15 cellular contexts compared by ENCODE assay signal in genomic region chr10:33067917-33068316, GRCh38.
A peak's percentile ranks its signal among the peaks of the same experiment; 100 is the strongest.
DNase-seq lines count a peak whose midpoint lies in the region; ATAC-seq, FAIRE-seq and TF ChIP-seq lines count a peak whose summit lies in the region.
"Had no signal": no experiment of that assay in that cellular context is flagged by ENCODE, and none has a peak within 500 bp of the region (broad histone marks: within the 10 kb centered on the region; RNA-seq: fewer than 3 reads in every experiment).

No MANE protein-coding gene starts in this region.

- 0 out of 3 replicates have a peak, but pooled peaks cover 2% of the 10 kb centered on the region for H3K9me3 ChIP-seq in A549
- H3K9me3 ChIP-seq in T-helper 17 cell (ENCODE audit: control insufficient read depth, low read length, poor library complexity, severe bottlenecking), result no peaks in the 10 kb centered on the region
- H3K9me3 ChIP-seq in PC-9 (ENCODE audit: insufficient read depth, low read depth), result no peaks in the 10 kb centered on the region
- H3K9me3 ChIP-seq in CD4-positive, alpha-beta T cell (ENCODE audit: control insufficient read depth, low read length), result no peaks in the 10 kb centered on the region
- H3K9me3 ChIP-seq: BLaER1, HAP-1 had no signal

- H3K4me3 ChIP-seq in A549, result no peak overlapping the region
- no peak overlapping the region for H3K4me3 ChIP-seq in PC-9
- H3K4me3 ChIP-seq: BLaER1, HAP-1 had no signal

- TF ChIP-seq CTCF in A549 (IDR thresholded peaks at IDR 0.05) (no peak), PC-9 (conservative IDR thresholded peaks at IDR 0.05) (no peak)
- TF ChIP-seq CTCF in CD4-positive, alpha-beta T cell (IDR thresholded peaks at IDR 0.05), result no peak

- H3K4me3 Mint-ChIP-seq in T-helper 17 cell, result no peak overlapping the region
- H3K4me3 Mint-ChIP-seq in CD4-positive, alpha-beta T cell, result no peak overlapping the region

- no peaks in the 10 kb centered on the region for H3K9me2 ChIP-seq in PC-9 (ENCODE audit: insufficient read depth)

- WGBS in A549 (ENCODE audit: missing lambda C conversion rate), result 84% methylated on average over 2 of the region's 2 CpGs

- peak; percentile 13 for FAIRE-seq in A549 (lab: Jason Lieb, UNC)
- FAIRE-seq: H1, HepG2, HTR-8/SVneo had no signal

- H3K27me3 ChIP-seq in PC-9 (ENCODE audit: insufficient read depth, low read depth), result no peaks in the 10 kb centered on the region
- H3K27me3 ChIP-seq in CD4-positive, alpha-beta T cell (ENCODE audit: control insufficient read depth, insufficient read depth, low read length), result no peaks in the 10 kb centered on the region
- H3K27me3 ChIP-seq: BLaER1 had no signal

- H3K36me3 Mint-ChIP-seq in T-helper 17 cell (ENCODE audit: low read depth), result peaks cover 5% of the 10 kb centered on the region
- H3K36me3 Mint-ChIP-seq in CD4-positive, alpha-beta T cell (ENCODE audit: low read depth), result no peaks in the 10 kb centered on the region

- H3F3A ChIP-seq in PC-9 (ENCODE audit: insufficient read depth, low read depth), result no peaks in the 10 kb centered on the region

- H3K4me2 ChIP-seq in A549 (peak overlapping the region; percentile 17), PC-9 (no peak overlapping the region)
- H3K4me2 ChIP-seq: BLaER1 had no signal

- CTCF ChIA-PET in A549 (lab: Yijun Ruan, JAX) (interaction anchor here (1.2 to 2.4 kb wide), 11 partner anchors 8 to 88 kb away, joined by 3 to 13 read pairs (median 9); no protein-coding TSS in a partner anchor), PC-9 (lab: Charles Lee) (interaction anchor here (0.5 kb wide), 1 partner anchor 630 kb away, joined by 3 read pairs; no protein-coding TSS in a partner anchor)
- CTCF ChIA-PET in CD4-positive, alpha-beta T cell (lab: Charles Lee), result no interaction called here

- POLR2A ChIA-PET in A549 (lab: Yijun Ruan, JAX), result interaction anchor here (1.7 to 2.3 kb wide), 2 partner anchors 58 to 87 kb away, joined by 8 to 23 read pairs; no protein-coding TSS in a partner anchor
- POLR2A ChIA-PET in PC-9 (lab: Charles Lee; ENCODE audit: unreplicated experiment), result no interaction called here
- POLR2A ChIA-PET in CD4-positive, alpha-beta T cell (lab: Charles Lee), result interaction anchor here (0.6 kb wide), 1 partner anchor 48 kb away, joined by 3 read pairs; no protein-coding TSS in a partner anchor

- BruUV-seq in PC-9 (replicated peaks; lab: Mats Ljungman, UMichigan), result no TSS peak

- TF ChIP-seq EP300 in A549 (IDR thresholded peaks at IDR 0.05), result no peak

- ATAC-seq in A549, result no peak
- no peak for ATAC-seq in T-helper 17 cell
- ATAC-seq in GM18861 (IDR thresholded peaks at IDR 0.05; ENCODE audit: unreplicated experiment), result no peak
- no peak for ATAC-seq in CD4-positive, alpha-beta T cell (ENCODE audit: poor library complexity)
- ATAC-seq: HepG2 had no signal

- H3K27me3 Mint-ChIP-seq in T-helper 17 cell, result no peaks in the 10 kb centered on the region
- H3K27me3 Mint-ChIP-seq in CD4-positive, alpha-beta T cell, result no peaks in the 10 kb centered on the region

- TF ChIP-seq RAD21 in A549 (conservative IDR thresholded peaks at IDR 0.05 in 1 of 2, IDR thresholded peaks at IDR 0.05 in 1 of 2), result no peak

- H3K79me2 ChIP-seq in PC-9 (ENCODE audit: low read depth), result no peaks in the 10 kb centered on the region

- H4K20me1 ChIP-seq in PC-9 (ENCODE audit: insufficient read depth), result no peaks in the 10 kb centered on the region
- H4K20me1 ChIP-seq: BLaER1 had no signal

- H3K27ac Mint-ChIP-seq in T-helper 17 cell, result peak overlapping the region; percentile 6
- no peak overlapping the region for H3K27ac Mint-ChIP-seq in CD4-positive, alpha-beta T cell

- H3K4me1 ChIP-seq in A549 (peaks cover 33% of the 10 kb centered on the region), PC-9 (replicated peaks; ENCODE audit: insufficient read depth) (peaks cover 5% of the 10 kb centered on the region; the same call in 1 of the 2 replicates)
- H3K4me1 ChIP-seq: BLaER1, HAP-1 had no signal

- peaks cover 2% of the 10 kb centered on the region for H3K9me3 Mint-ChIP-seq in CD4-positive, alpha-beta T cell

- no peaks in the 10 kb centered on the region for H3K36me3 ChIP-seq in PC-9 (ENCODE audit: low read depth)
- H3K36me3 ChIP-seq: BLaER1, HAP-1 had no signal

- H3K27ac ChIP-seq in A549, result peak overlapping the region; percentile 69 to 84
- H3K27ac ChIP-seq in PC-9, result no peak overlapping the region
- no peak overlapping the region for H3K27ac ChIP-seq in CD4-positive, alpha-beta T cell (ENCODE audit: low read depth, low read length)
- H3K27ac ChIP-seq: BLaER1 had no signal

- intact Hi-C loops in PC-9 (cut with micrococcal nuclease; ENCODE audit: unreplicated experiment), result no loop called here
- intact Hi-C loops in CD4-positive, alpha-beta T cell (cut with DNase I, micrococcal nuclease), result no loop called here

- no peak overlapping the region for H2AFZ ChIP-seq in PC-9

- no peak for DNase-seq in A549 (ENCODE audit: low read depth in 1 of 2, low spot score in 1 of 2)
- DNase-seq in Ammon's horn (ENCODE audit: low spot score), result peak; percentile 4
- no peak for DNase-seq in T-helper 17 cell
- DNase-seq in midbrain (lab: John Stamatoyannopoulos, UW), result peak; percentile 3
- DNase-seq in PC-9, result no peak
- DNase-seq in NCI-H748 (lab: John Stamatoyannopoulos, UW; ENCODE audit: unreplicated experiment), result no peak
- DNase-seq in CD4-positive, alpha-beta T cell, result no peak
- DNase-seq: Calu3, DMS 273 treated with DMSO at 0.1 percent for 48 hours had no signal

- no peak for TF ChIP-seq POLR2A in A549 (IDR thresholded peaks at IDR 0.05; ENCODE audit: low read length)

- H3K4me1 Mint-ChIP-seq in T-helper 17 cell, result peaks cover 10% of the 10 kb centered on the region
- peaks cover 12% of the 10 kb centered on the region for H3K4me1 Mint-ChIP-seq in CD4-positive, alpha-beta T cell (ENCODE audit: low read depth)

TF ChIP-seq in A549, 52 proteins besides CTCF, POLR2A, EP300 and RAD21 (continues in another document):
- no peak for TF ChIP-seq E2F6 (IDR thresholded peaks at IDR 0.05; ENCODE audit: borderline replicate concordance, low read depth)
- no peak for TF ChIP-seq CHD2 (IDR thresholded peaks at IDR 0.05; ENCODE audit: low read length, partially characterized antibody)
- TF ChIP-seq FOSL2 (IDR thresholded peaks at IDR 0.05), result no peak
- no peak for TF ChIP-seq FOSL2 (CRISPR knock-in tag; IDR thresholded peaks at IDR 0.05)
- TF ChIP-seq MAFK (IDR thresholded peaks at IDR 0.05; ENCODE audit: partially characterized antibody), result no peak
- TF ChIP-seq CBX8 (IDR thresholded peaks at IDR 0.05), result no peak
- TF ChIP-seq RARB (CRISPR knock-in tag; IDR thresholded peaks at IDR 0.05), result no peak
- TF ChIP-seq ZFP36 (IDR thresholded peaks at IDR 0.05; ENCODE audit: borderline replicate concordance, partially characterized antibody), result no peak
- TF ChIP-seq HOXA7 (CRISPR knock-in tag; IDR thresholded peaks at IDR 0.05), result no peak
- no peak for TF ChIP-seq HOXB5 (CRISPR knock-in tag; IDR thresholded peaks at IDR 0.05)
- TF ChIP-seq BHLHE40 (IDR thresholded peaks at IDR 0.05; ENCODE audit: low read depth, low read length), result no peak
- no peak for TF ChIP-seq MAX (IDR thresholded peaks at IDR 0.05)
- no peak for TF ChIP-seq CBX2 (IDR thresholded peaks at IDR 0.05; ENCODE audit: borderline replicate concordance, low read depth)
- TF ChIP-seq MYC (IDR thresholded peaks at IDR 0.05; ENCODE audit: borderline replicate concordance, low read length), result no peak
- TF ChIP-seq HMGXB4 (CRISPR knock-in tag; IDR thresholded peaks at IDR 0.05; ENCODE audit: borderline replicate concordance), result no peak
- TF ChIP-seq RCOR1 (IDR thresholded peaks at IDR 0.05; ENCODE audit: low read depth, low read length), result no peak
- no peak for TF ChIP-seq TP53 (CRISPR knock-in tag; IDR thresholded peaks at IDR 0.05)
- TF ChIP-seq FOSB (CRISPR knock-in tag; IDR thresholded peaks at IDR 0.05), result no peak
- TF ChIP-seq ATOH8 (CRISPR knock-in tag; IDR thresholded peaks at IDR 0.05; ENCODE audit: low read depth), result no peak

Comparison
In these comparisons a context has a peak if more than half of its experiments do, and no peak if none do; other contexts are left out.
1. DNase-seq: peak in Ammon's horn (single experiment) and midbrain (single experiment); none in A549 (0 of 2), T-helper 17 cell (0 of 3), PC-9 (0 of 2), NCI-H748 (single experiment) and CD4-positive, alpha-beta T cell (0 of 10).
2. H3K27ac ChIP-seq: peak in A549 (2 of 2); none in PC-9 (single experiment) and CD4-positive, alpha-beta T cell (single experiment).